Comparison of ENCODE assay signal across 10 cellular contexts in the genomic region with DNA sequence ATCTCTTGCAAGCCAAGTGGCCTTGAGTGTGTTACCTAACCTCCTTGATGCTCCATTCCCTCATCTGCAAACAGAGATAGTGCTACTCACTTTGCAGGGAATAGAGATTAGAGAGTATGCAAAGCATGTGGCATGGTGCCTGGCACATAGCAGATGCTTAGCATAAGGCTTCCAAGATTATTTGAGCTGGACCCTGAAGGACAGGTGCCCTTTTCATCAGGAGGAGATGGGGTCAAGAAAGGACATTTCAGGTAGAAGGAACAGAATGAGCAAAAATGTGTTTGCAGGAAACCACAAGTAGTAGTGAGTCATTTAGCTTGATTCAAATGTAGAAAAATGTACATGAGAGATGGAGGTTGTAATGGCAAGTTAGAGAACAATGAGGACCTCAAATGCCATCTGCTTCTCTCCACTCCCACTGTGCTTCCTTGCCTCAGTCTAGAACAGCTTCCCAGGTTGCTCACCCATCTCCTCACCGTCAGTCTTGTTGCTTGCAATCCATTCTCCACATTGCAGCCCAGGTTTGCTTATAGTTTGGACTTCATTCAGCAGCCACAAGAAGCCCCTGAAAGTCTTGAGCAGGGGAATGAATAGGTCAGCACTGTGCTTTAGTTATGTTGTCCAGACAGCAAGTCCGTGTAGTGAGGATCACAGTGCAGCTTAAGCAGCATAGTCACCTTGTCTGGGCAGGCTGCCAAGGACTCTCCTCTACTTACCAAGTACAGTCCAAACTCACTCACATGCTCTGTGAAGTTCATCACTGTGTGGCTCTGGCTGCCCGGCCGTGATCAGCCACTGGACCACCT.
DNase-seq lines count a peak whose midpoint lies in the region; ATAC-seq and TF ChIP-seq lines count a peak whose summit lies in the region.
"Had no signal": no experiment of that assay in that cellular context is flagged by ENCODE, and none has a peak within 500 bp of the region (broad histone marks: within the 10 kb centered on the region; RNA-seq: fewer than 3 reads in every experiment).

No MANE protein-coding gene starts in this region.

- H3K27me3 ChIP-seq in OCI-LY3 (ENCODE audit: low read depth, low read length): peaks cover 38% of the 10 kb centered on the region
- peaks cover 0 to 2% (median 0%) of the 10 kb centered on the region in 3 donors for H3K27me3 ChIP-seq in gastrocnemius medialis

- TF ChIP-seq CTCF in GM13976 (IDR thresholded peaks at IDR 0.05; ENCODE audit: borderline replicate concordance, control extremely low read depth, extremely low read depth, insufficient read depth, missing control alignments) (no peak), OCI-LY3 (IDR thresholded peaks at IDR 0.05; ENCODE audit: low read depth, low read length) (no peak), gastrocnemius medialis (IDR thresholded peaks at IDR 0.05 in 4 of 5, conservative IDR thresholded peaks at IDR 0.05 in 1 of 5) (no peak)

- H3K4me3 ChIP-seq in OCI-LY3 (ENCODE audit: low read length) (peak overlapping the region; percentile 2; the same call in 1 of the 2 replicates), gastrocnemius medialis (no peak overlapping the region)
- H3K4me3 ChIP-seq: skin epidermis had no signal

- in situ Hi-C loops in GM13976 (cut with MboI; ENCODE audit: low sequenced_read_pairs, unreplicated experiment): loop anchor here (10.0 kb wide), 2 partner anchors 535 to 785 kb away; a partner anchor contains a TSS
- in situ Hi-C loops in T47D (cut with HindIII; ENCODE audit: low pct_unique_long_range_greater_than_20kb, low sequenced_read_pairs): no loop called here
- in situ Hi-C loops in gastrocnemius medialis (cut with MboI; ENCODE audit: low sequenced_read_pairs in 4 of 4): loop anchor here in 2 of 4 donors (25.0 kb wide), 2 partner anchors 538 to 788 kb away; a partner anchor contains a TSS

- H3K36me3 ChIP-seq in OCI-LY3 (replicated peaks; ENCODE audit: low read depth, low read length) (no peaks in the 10 kb centered on the region), gastrocnemius medialis (no peaks in the 10 kb centered on the region)

- H3K9ac ChIP-seq in OCI-LY3 (ENCODE audit: low read length): no peak overlapping the region

- ATAC-seq in HG02798 (IDR thresholded peaks at IDR 0.05; ENCODE audit: poor library complexity, unreplicated experiment) (peak; percentile 55), gastrocnemius medialis (peak; percentile 45 to 72), HG02678 (IDR thresholded peaks at IDR 0.05; ENCODE audit: unreplicated experiment) (no peak)

- peaks cover 26% of the 10 kb centered on the region for H3K4me1 ChIP-seq in OCI-LY3 (ENCODE audit: low read length)
- H3K4me1 ChIP-seq in gastrocnemius medialis: no peaks in the 10 kb centered on the region

- intact Hi-C loops in gastrocnemius medialis (cut with DNase I; ENCODE audit: low total_unique reads): no loop called here

- H3K9me3 ChIP-seq in OCI-LY3 (ENCODE audit: insufficient read depth, low read length): no peaks in the 10 kb centered on the region
- H3K9me3 ChIP-seq in gastrocnemius medialis: no peaks in the 10 kb centered on the region

- H3K27ac ChIP-seq in OCI-LY3 (ENCODE audit: low read length): no peak overlapping the region
- no peak overlapping the region for H3K27ac ChIP-seq in gastrocnemius medialis
- H3K27ac ChIP-seq: HL-60 had no signal

- no peak overlapping the region for H2AFZ ChIP-seq in OCI-LY3 (ENCODE audit: low read depth, low read length)

- H3K79me2 ChIP-seq in OCI-LY3 (ENCODE audit: low read length): no peaks in the 10 kb centered on the region

- DNase-seq in GM13976 (ENCODE audit: low spot score) (peak; percentile 24), T47D (ENCODE audit: low read depth in 1 of 2, low spot score in 1 of 2) (peak; percentile 26 to 58), gastrocnemius medialis (peak; percentile 13 to 30), medulla oblongata (ENCODE audit: extremely low spot score) (no peak)
- no peak for DNase-seq in central memory CD4-positive, alpha-beta T cell

- H4K20me1 ChIP-seq in OCI-LY3 (ENCODE audit: insufficient read depth, low read length): no peaks in the 10 kb centered on the region

- no peak for TF ChIP-seq POLR2A in gastrocnemius medialis (IDR thresholded peaks at IDR 0.05)

- H3K4me2 ChIP-seq in OCI-LY3 (ENCODE audit: low read length): peak overlapping the region; percentile 45

Comparison
In these comparisons a context has a peak if more than half of its experiments do, and no peak if none do; other contexts are left out.
1. DNase-seq: peak in GM13976 (single experiment), T47D (2 of 2) and gastrocnemius medialis (2 of 2); none in central memory CD4-positive, alpha-beta T cell (single experiment) and medulla oblongata (single experiment).